ENCODE assay signal across 15 cellular contexts in the genomic region with DNA sequence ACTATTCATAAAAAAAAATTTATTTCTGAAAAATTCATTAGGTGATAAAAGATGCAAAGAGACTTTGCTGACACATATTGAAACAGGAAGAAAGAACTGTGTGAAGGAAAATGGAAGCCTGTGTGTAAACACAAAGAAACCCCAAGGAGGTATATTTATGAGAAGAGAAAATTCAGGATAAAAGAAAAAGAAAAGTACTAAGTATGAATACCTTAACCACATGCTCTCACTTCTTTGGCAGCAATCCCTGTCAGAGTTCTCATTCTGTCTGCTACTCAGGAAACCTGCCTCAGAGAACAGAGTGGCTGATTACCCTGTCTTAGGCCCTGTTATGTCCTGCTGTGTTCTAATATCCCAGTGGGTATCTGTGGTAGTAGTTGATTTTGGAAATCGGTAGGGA.
DNase-seq lines count a peak whose midpoint lies in the region; ATAC-seq lines count a peak whose summit lies in the region.
"Had no signal": no experiment of that assay in that cellular context is flagged by ENCODE, and none has a peak within 500 bp of the region (broad histone marks: within the 10 kb centered on the region; RNA-seq: fewer than 3 reads in every experiment).

No MANE protein-coding gene starts in this region.

- DNase-seq in astrocyte of the hippocampus (ENCODE audit: low read depth, low spot score) (peak; percentile 11), NCI-H2196 treated with DMSO at 0.1 percent for 48 hours (lab: John Stamatoyannopoulos, UW; ENCODE audit: unreplicated experiment) (no peak), amniotic stem cell (lab: John Stamatoyannopoulos, UW) (no peak), neuronal stem cell (ENCODE audit: low spot score) (no peak), NCI-H2227 (lab: John Stamatoyannopoulos, UW; ENCODE audit: unreplicated experiment) (no peak)
- DNase-seq: activated CD4-positive, alpha-beta T cell treated with anti-CD3 and anti-CD28 coated beads for 1 hour; NCI-H446 treated with DMSO at 0.1 percent for 48 hours; stimulated activated CD4-positive, alpha-beta T cell treated with anti-CD3 and anti-CD28 coated beads, Interleukin-15, amount 100 ng/mL, for 24 hours; stimulated activated CD8-positive, alpha-beta memory T cell treated with anti-CD3 and anti-CD28 coated beads, Interleukin-4, amount 100 ng/mL, for 48 hours had no signal

- H2BK120ac ChIP-seq in neuronal stem cell (ENCODE audit: low read depth, low read length): no peak overlapping the region

- no peak overlapping the region for H3K9ac ChIP-seq in neuronal stem cell (ENCODE audit: low read depth, low read length, poor library complexity)

- no peak overlapping the region for H3K27ac ChIP-seq in neuronal stem cell (replicated peaks; ENCODE audit: low read length)
- H3K27ac ChIP-seq: cardiac muscle cell, gastroesophageal sphincter had no signal

- no peak overlapping the region for H4K91ac ChIP-seq in neuronal stem cell (ENCODE audit: low read depth, low read length, poor library complexity)

- H4K8ac ChIP-seq in neuronal stem cell (ENCODE audit: low read depth, low read length): no peak overlapping the region

- no peaks in the 10 kb centered on the region for H3K36me3 ChIP-seq in neuronal stem cell (replicated peaks in 1 of 2; ENCODE audit: control insufficient read depth in 2 of 2, insufficient read depth in 2 of 2, low read length in 2 of 2)
- H3K36me3 ChIP-seq: cardiac muscle cell, gastroesophageal sphincter had no signal

- no peaks in the 10 kb centered on the region for H3K9me3 ChIP-seq in neuronal stem cell (replicated peaks in 1 of 2; ENCODE audit: control insufficient read depth in 2 of 2, insufficient read depth in 1 of 2, low read depth in 1 of 2, low read length in 2 of 2)
- H3K9me3 ChIP-seq: gastroesophageal sphincter had no signal

- H3K4me2 ChIP-seq in neuronal stem cell (ENCODE audit: insufficient read depth, low read length, poor library complexity, severe bottlenecking): no peak overlapping the region

- H3K14ac ChIP-seq in neuronal stem cell (ENCODE audit: low read length): no peak overlapping the region

- H3K4ac ChIP-seq in neuronal stem cell (ENCODE audit: low read length): no peak overlapping the region

- H2AK5ac ChIP-seq in neuronal stem cell (ENCODE audit: low read depth, low read length): no peak overlapping the region

- peak; percentile 57 for ATAC-seq in GM18858 (IDR thresholded peaks at IDR 0.05; ENCODE audit: unreplicated experiment)
- peak; percentile 53 for ATAC-seq in GM21529 (IDR thresholded peaks at IDR 0.05; ENCODE audit: unreplicated experiment)
- ATAC-seq in HG03097 (IDR thresholded peaks at IDR 0.05; ENCODE audit: low FRiP score, unreplicated experiment): peak; percentile 53
- ATAC-seq: gastroesophageal sphincter, K562 had no signal

- H2AFZ ChIP-seq in neuronal stem cell (ENCODE audit: low read length): no peak overlapping the region

- H3K4me3 ChIP-seq in neuronal stem cell (ENCODE audit: low read length in 2 of 2): no peak overlapping the region
- H3K4me3 ChIP-seq: cardiac muscle cell, gastroesophageal sphincter, K562 had no signal

- no peak overlapping the region for H2BK5ac ChIP-seq in neuronal stem cell (ENCODE audit: low read length)

- no peak overlapping the region for H3K18ac ChIP-seq in neuronal stem cell (ENCODE audit: low read length)

- H3K4me1 ChIP-seq in neuronal stem cell (ENCODE audit: control insufficient read depth in 2 of 2, insufficient read depth in 1 of 2, low read depth in 1 of 2, low read length in 2 of 2): no peaks in the 10 kb centered on the region
- H3K4me1 ChIP-seq: gastroesophageal sphincter had no signal

- no peak overlapping the region for H3K23ac ChIP-seq in neuronal stem cell (ENCODE audit: low read depth, low read length, poor library complexity)

- H3K79me1 ChIP-seq in neuronal stem cell (ENCODE audit: low read depth, low read length): no peaks in the 10 kb centered on the region

- no peak overlapping the region for H2BK15ac ChIP-seq in neuronal stem cell (ENCODE audit: low read length)

- H3K27me3 ChIP-seq in neuronal stem cell (ENCODE audit: control insufficient read depth in 3 of 3, insufficient read depth in 3 of 3, low read depth in 1 of 3, low read length in 3 of 3): no peaks in the 10 kb centered on the region
- H3K27me3 ChIP-seq: cardiac muscle cell, gastroesophageal sphincter had no signal

- no CpG with 5 or more reads among the region's 1 CpG for WGBS in neuronal stem cell (ENCODE audit: extremely low coverage in 2 of 2, insufficient read length in 2 of 2, insufficient replicate concordance in 1 of 2), 2 donors

- no peak overlapping the region for H2BK12ac ChIP-seq in neuronal stem cell (ENCODE audit: low read length)
